28 cellular contexts compared by ENCODE assay signal in genomic region chr19:50030937-50031336, GRCh38.
"Had no signal": no experiment of that assay in that cellular context is flagged by ENCODE, and none has a peak within 500 bp of the region (broad histone marks: within the 10 kb centered on the region; RNA-seq: fewer than 3 reads in every experiment).

No MANE protein-coding gene starts in this region.

- H3K9me3 Mint-ChIP-seq: activated naive CD4-positive, alpha-beta T cell treated with anti-CD3 and anti-CD28 coated beads, Interleukin-2, amount 50 U/mL, for 24 hours; activated T-cell treated with anti-CD3 and anti-CD28 coated beads, Interleukin-2, amount 50 U/mL, for 4 hours had no signal

- H3K4me3 Mint-ChIP-seq: activated B cell treated with CpG ODN at 0.5 μM for 24 hours; activated CD8-positive, alpha-beta T cell treated with anti-CD3 and anti-CD28 coated beads for 36 hours; activated naive CD4-positive, alpha-beta T cell treated with anti-CD3 and anti-CD28 coated beads for 36 hours; activated naive CD4-positive, alpha-beta T cell treated with anti-CD3 and anti-CD28 coated beads, Interleukin-2, amount 50 U/mL, for 24 hours; activated naive CD8-positive, alpha-beta T cell treated with anti-CD3 and anti-CD28 coated beads for 36 hours; activated naive CD8-positive, alpha-beta T cell treated with anti-CD3 and anti-CD28 coated beads, Interleukin-2, amount 50 U/mL, for 24 hours; activated T-cell treated with anti-CD3 and anti-CD28 coated beads, Interleukin-2, amount 50 U/mL, for 4 hours; endodermal cell had no signal

- H3K27me3 ChIP-seq: adrenal gland, body of pancreas, colonic mucosa had no signal

- H3K9me3 ChIP-seq: adrenal gland, body of pancreas, colonic mucosa had no signal

- H3K27ac Mint-ChIP-seq: activated B cell treated with CpG ODN at 0.5 μM for 24 hours; activated CD8-positive, alpha-beta T cell treated with anti-CD3 and anti-CD28 coated beads for 36 hours; activated naive CD4-positive, alpha-beta T cell treated with anti-CD3 and anti-CD28 coated beads for 36 hours; activated naive CD4-positive, alpha-beta T cell treated with anti-CD3 and anti-CD28 coated beads, Interleukin-2, amount 50 U/mL, for 24 hours; activated naive CD8-positive, alpha-beta T cell treated with anti-CD3 and anti-CD28 coated beads for 36 hours; activated naive CD8-positive, alpha-beta T cell treated with anti-CD3 and anti-CD28 coated beads, Interleukin-2, amount 50 U/mL, for 24 hours; activated T-helper 2 cell treated with anti-CD3 and anti-CD28 coated beads, Interferon-gamma antibody, Interleukin-2, Interleukin-4, amounts not matched to agents 10 μg/mL and 5 μg/mL and 100 μg/mL, durations not matched to agents 14 hours and 24 hours and 36 hours; endodermal cell had no signal

- H3K4me3 ChIP-seq: adrenal gland, body of pancreas, colonic mucosa had no signal

- ATAC-seq: activated CD4-positive, CD25-positive, alpha-beta regulatory T cell treated with anti-CD3 and anti-CD28 coated beads, Interleukin-2, amount 50 U/mL, for 24 hours; activated CD8-positive, alpha-beta T cell treated with anti-CD3 and anti-CD28 coated beads for 36 hours; activated naive CD8-positive, alpha-beta T cell treated with anti-CD3 and anti-CD28 coated beads, Interleukin-2, amount 50 U/mL, for 24 hours; activated T-cell treated with anti-CD3 and anti-CD28 coated beads, Interleukin-2, amount 50 U/mL, for 4 hours; body of pancreas; esophagus mucosa had no signal

- H3K36me3 ChIP-seq: colonic mucosa had no signal

- H3K27ac ChIP-seq: adrenal gland, body of pancreas, colonic mucosa, WERI-Rb-1 had no signal

- FAIRE-seq: frontal cortex had no signal

- H3K27me3 Mint-ChIP-seq: activated B cell treated with CpG ODN at 0.5 μM for 24 hours; activated CD8-positive, alpha-beta T cell treated with anti-CD3 and anti-CD28 coated beads for 36 hours; activated naive CD4-positive, alpha-beta T cell treated with anti-CD3 and anti-CD28 coated beads, Interleukin-2, amount 50 U/mL, for 24 hours; activated naive CD8-positive, alpha-beta T cell treated with anti-CD3 and anti-CD28 coated beads for 36 hours; activated naive CD8-positive, alpha-beta T cell treated with anti-CD3 and anti-CD28 coated beads, Interleukin-2, amount 50 U/mL, for 24 hours had no signal

- DNase-seq: activated B cell treated with CpG ODN at 0.5 μM for 24 hours; activated CD4-positive, alpha-beta T cell treated with anti-CD3 and anti-CD28 coated beads for 48 hours; activated CD4-positive, alpha-beta T cell treated with anti-CD3 and anti-CD28 coated beads, Interleukin-2, amount 50 U/mL, for 1 hour; activated CD4-positive, alpha-beta T cell treated with anti-CD3 and anti-CD28 coated beads, Interleukin-2, amount 50 U/mL, for 48 hours; activated CD8-positive, alpha-beta memory T cell treated with anti-CD3 and anti-CD28 coated beads for 24 hours; activated CD8-positive, alpha-beta T cell treated with anti-CD3 and anti-CD28 coated beads for 36 hours; activated effector memory CD4-positive, alpha-beta T cell treated with anti-CD3 and anti-CD28 coated beads, Interleukin-2, amount 50 U/mL, for 16 hours; activated naive CD4-positive, alpha-beta T cell treated with anti-CD3 and anti-CD28 coated beads for 36 hours; activated naive CD8-positive, alpha-beta T cell treated with anti-CD3 and anti-CD28 coated beads for 36 hours; activated naive CD8-positive, alpha-beta T cell treated with anti-CD3 and anti-CD28 coated beads, Interleukin-2, amount 50 U/mL, for 24 hours; activated T-cell treated with anti-CD3 and anti-CD28 coated beads, Interleukin-2, amount 50 U/mL, for 4 hours; amygdala; aorta; body of pancreas; caudate nucleus; cerebellar nuclear complex; colonic mucosa; effector CD8-positive, alpha-beta T cell; endodermal cell; foreskin fibroblast; T1000; WERI-Rb-1 had no signal
